In genomic region chr10:97849491-97850402, GRCh38 we compare ENCODE assay signal across 8 cellular contexts. TPM values are rescaled to one million over a fixed set of nuclear protein-coding genes. Genes with fewer than 3 reads are reported as not detected.
DNase-seq lines count a peak whose midpoint lies in the region; ATAC-seq lines count a peak whose summit lies in the region.

GOLGA7B (plus strand) TSS chr10:97849843; CDS start chr10:97850304, 461 bp downstream.

- WGBS in right cardiac atrium, result 1% methylated on average over 96 of the region's 96 CpGs

- H3K27me3 ChIP-seq in right cardiac atrium (ENCODE audit: control insufficient read depth, insufficient read depth), result no peaks in the 10 kb centered on the region

- peak; percentile 69 for ATAC-seq in HG02885 (IDR thresholded peaks at IDR 0.05; ENCODE audit: poor library complexity, unreplicated experiment)
- ATAC-seq in right cardiac atrium, result peak; percentile 82
- ATAC-seq in HG02763 (IDR thresholded peaks at IDR 0.05; ENCODE audit: unreplicated experiment), result no peak
- ATAC-seq in GM21528 (IDR thresholded peaks at IDR 0.05; ENCODE audit: low FRiP score, unreplicated experiment), result no peak

- no peak within 1 kb of the TSS for H3K27ac ChIP-seq in right cardiac atrium (ENCODE audit: low read length)

- no peaks in the 10 kb centered on the region for H3K36me3 Mint-ChIP-seq in activated naive CD8-positive, alpha-beta T cell treated with anti-CD3 and anti-CD28 coated beads for 36 hours

- DNase-seq in Daoy (ENCODE audit: low read depth) (peak; percentile 52), SK-MEL-5 (ENCODE audit: low read depth, low spot score) (peak; percentile 62), right cardiac atrium (peak; percentile 39 to 75 (median 70)), skeletal muscle cell (ENCODE audit: low read depth) (no peak)
- DNase-seq in activated naive CD8-positive, alpha-beta T cell treated with anti-CD3 and anti-CD28 coated beads for 36 hours, result peak; percentile 66

- H3K4me3 ChIP-seq in right cardiac atrium (ENCODE audit: low read length) (peak within 1 kb of the TSS; percentile 58), skeletal muscle cell (ENCODE audit: low read depth, low read length) (peak within 1 kb of the TSS; percentile 32)

- H3K9me3 ChIP-seq in right cardiac atrium (ENCODE audit: control insufficient read depth, low read length), result no peaks in the 10 kb centered on the region

- peak within 1 kb of the TSS; percentile 79 for H3K4me3 Mint-ChIP-seq in activated naive CD8-positive, alpha-beta T cell treated with anti-CD3 and anti-CD28 coated beads for 36 hours

- peaks cover 3% of the 10 kb centered on the region for H3K27me3 Mint-ChIP-seq in activated naive CD8-positive, alpha-beta T cell treated with anti-CD3 and anti-CD28 coated beads for 36 hours

- peaks cover 3% of the 10 kb centered on the region for H3K4me1 ChIP-seq in right cardiac atrium (ENCODE audit: control insufficient read depth, insufficient read depth, low read length)

- intact Hi-C loops in right cardiac atrium (cut with DNase I), result no loop called here

- in situ Hi-C loops in SK-MEL-5 (cut with HindIII; ENCODE audit: low pct_unique_long_range_greater_than_20kb, low sequenced_read_pairs), result no loop called here

- H3K4me1 Mint-ChIP-seq in activated naive CD8-positive, alpha-beta T cell treated with anti-CD3 and anti-CD28 coated beads for 36 hours, result peaks cover 34% of the 10 kb centered on the region

- no peaks in the 10 kb centered on the region for H3K9me3 Mint-ChIP-seq in activated naive CD8-positive, alpha-beta T cell treated with anti-CD3 and anti-CD28 coated beads for 36 hours

- H3K27ac Mint-ChIP-seq in activated naive CD8-positive, alpha-beta T cell treated with anti-CD3 and anti-CD28 coated beads for 36 hours, result peak within 1 kb of the TSS; percentile 55

RNA-seq across cellular contexts. Expression of gene GOLGA7B, which starts in this region (rescaled TPM):
- 1.3 and 2.0 TPM in 2 replicates for total RNA-seq in Daoy (2014; rRNA removed; shearing (Covaris generic))
- total RNA-seq in SK-MEL-5 (2014; rRNA removed; shearing (Covaris generic)), result 14.9 and 15.8 TPM in 2 replicates
- polyA plus RNA-seq in SK-MEL-5 (2015; cell fraction: cytosol; rRNA removed), result 23.3 and 35.4 TPM in 2 replicates
- polyA plus RNA-seq in SK-MEL-5 (2015; cell fraction: nucleus; rRNA removed), result 62.5 and 83.1 TPM in 2 replicates
- under 1 TPM; 0.80 to 0.90 TPM for total RNA-seq in activated naive CD8-positive, alpha-beta T cell treated with anti-CD3 and anti-CD28 coated beads for 36 hours
- total RNA-seq in right cardiac atrium, result 10 to 100 TPM in 1 of 4 donors, 1 to 10 TPM in 3; 4.1 to 11.7 (median 7.0) TPM
- 5.3 TPM for polyA plus RNA-seq in right cardiac atrium

Comparison
In these comparisons a context has a peak if more than half of its experiments do, and no peak if none do; other contexts are left out.
1. Peak in DNase-seq in activated naive CD8-positive, alpha-beta T cell treated with anti-CD3 and anti-CD28 coated beads for 36 hours; RNA of the gene not detected or under 1 TPM.
2. ATAC-seq: peak in HG02885 (single experiment) and right cardiac atrium (2 of 2); none in HG02763 (single experiment) and GM21528 (single experiment).